Comparison of ENCODE assay signal across 25 cellular contexts in the genomic region with DNA sequence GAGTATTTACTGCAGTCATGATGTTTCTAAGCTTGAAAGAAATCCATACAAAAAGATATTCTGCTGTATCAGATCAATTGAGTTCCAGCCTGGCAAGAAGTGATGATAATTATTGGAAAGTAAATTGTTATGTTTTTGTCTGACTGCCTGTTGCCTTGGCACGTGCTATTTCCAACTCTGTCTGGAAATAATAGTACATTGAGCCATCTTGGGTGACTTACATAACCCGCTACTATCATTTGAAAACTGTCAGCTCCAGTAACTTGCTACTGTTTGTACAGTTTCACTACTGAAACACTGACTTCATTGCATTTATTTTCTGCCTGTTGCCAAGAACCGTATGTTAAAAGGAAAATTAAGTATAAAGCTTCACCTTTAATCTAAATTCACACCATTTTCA.
DNase-seq lines count a peak whose midpoint lies in the region; ATAC-seq, FAIRE-seq and TF ChIP-seq lines count a peak whose summit lies in the region.
"Had no signal": no experiment of that assay in that cellular context is flagged by ENCODE, and none has a peak within 500 bp of the region (broad histone marks: within the 10 kb centered on the region; RNA-seq: fewer than 3 reads in every experiment).

No MANE protein-coding gene starts in this region.

- no peak overlapping the region for H3K27ac ChIP-seq in effector memory CD4-positive, alpha-beta T cell (ENCODE audit: insufficient read depth, low read length, poor library complexity, severe bottlenecking)
- H3K27ac ChIP-seq in right lobe of liver (no peak overlapping the region), brain microvascular endothelial cell (no peak overlapping the region)
- H3K27ac ChIP-seq: coronary artery, esophagus muscularis mucosa, neutrophil, Peyer's patch, psoas muscle had no signal

- DNase-seq in GM12892 (ENCODE audit: insufficient read length) = no peak
- DNase-seq in fibroblast of mammary gland (ENCODE audit: low read depth) = peak; percentile 5
- peak; percentile 33 for DNase-seq in midbrain (lab: John Stamatoyannopoulos, UW)
- DNase-seq in effector memory CD4-positive, alpha-beta T cell = no peak
- DNase-seq in right lobe of liver = no peak
- DNase-seq in brain microvascular endothelial cell = no peak
- DNase-seq: activated CD8-positive, alpha-beta memory T cell treated with anti-CD3 and anti-CD28 coated beads for 24 hours; activated naive CD4-positive, alpha-beta T cell; activated T-cell treated with anti-CD3 and anti-CD28 coated beads, Interleukin-2, amount 50 U/mL, for 4 hours; CD4-positive, alpha-beta T cell; DMS 273 treated with DMSO at 0.1 percent for 48 hours; endodermal cell; IMR-90; kidney glomerular epithelial cell; NCI-H2081; Peyer's patch; psoas muscle; small intestine; stimulated activated CD4-positive, alpha-beta T cell treated with anti-CD3 and anti-CD28 coated beads, Interleukin-1b, Interleukin-23, amount 100 ng/mL, for 48 hours had no signal

- no peaks in the 10 kb centered on the region for H3K36me3 ChIP-seq in effector memory CD4-positive, alpha-beta T cell (ENCODE audit: control insufficient read depth, insufficient read depth, low read length)
- H3K36me3 ChIP-seq in right lobe of liver = no peaks in the 10 kb centered on the region
- H3K36me3 ChIP-seq in brain microvascular endothelial cell (replicated peaks) = no peaks in the 10 kb centered on the region
- H3K36me3 ChIP-seq: esophagus muscularis mucosa, neutrophil, Peyer's patch had no signal

- no peak for TF ChIP-seq POLR2A in GM12892 (IDR thresholded peaks at IDR 0.05; ENCODE audit: low read depth, low read length)
- no peak for TF ChIP-seq POLR2A in right lobe of liver (IDR thresholded peaks at IDR 0.05)

- no peak overlapping the region for H3K4me3 ChIP-seq in fibroblast of mammary gland (ENCODE audit: control insufficient read depth, low read depth, low read length)
- no peak overlapping the region for H3K4me3 ChIP-seq in effector memory CD4-positive, alpha-beta T cell (ENCODE audit: insufficient read depth, low read depth, low read length, poor library complexity, severe bottlenecking)
- no peak overlapping the region for H3K4me3 ChIP-seq in right lobe of liver
- no peak overlapping the region for H3K4me3 ChIP-seq in brain microvascular endothelial cell (ENCODE audit: low read depth, low read length)
- H3K4me3 ChIP-seq: coronary artery, esophagus muscularis mucosa, Peyer's patch, psoas muscle had no signal

- H3K4me1 ChIP-seq in effector memory CD4-positive, alpha-beta T cell (ENCODE audit: control insufficient read depth, insufficient read depth, low read length, poor library complexity, severe bottlenecking) = no peaks in the 10 kb centered on the region
- no peaks in the 10 kb centered on the region for H3K4me1 ChIP-seq in right lobe of liver
- H3K4me1 ChIP-seq: Peyer's patch, psoas muscle had no signal

- ATAC-seq in HG02678 (IDR thresholded peaks at IDR 0.05; ENCODE audit: unreplicated experiment) (peak; percentile 51), right lobe of liver (no peak), HG02981 (IDR thresholded peaks at IDR 0.05; ENCODE audit: unreplicated experiment) (no peak)
- ATAC-seq: activated T-cell treated with anti-CD3 and anti-CD28 coated beads, Interleukin-2, amount 50 U/mL, for 4 hours; psoas muscle had no signal

- in situ Hi-C loops in brain microvascular endothelial cell (cut with HindIII; ENCODE audit: low pct_ligation_motif_present, low sequenced_read_pairs) = no loop called here

- intact Hi-C loops in right lobe of liver (cut with DNase I) = no loop called here

- H3K27me3 ChIP-seq in effector memory CD4-positive, alpha-beta T cell (replicated peaks; ENCODE audit: control insufficient read depth, insufficient read depth, low read length, poor library complexity, severe bottlenecking) = no peaks in the 10 kb centered on the region
- no peaks in the 10 kb centered on the region for H3K27me3 ChIP-seq in right lobe of liver
- H3K27me3 ChIP-seq in brain microvascular endothelial cell (replicated peaks) = no peaks in the 10 kb centered on the region
- H3K27me3 ChIP-seq: esophagus muscularis mucosa, neutrophil, Peyer's patch had no signal

- FAIRE-seq in GM12892 (lab: Jason Lieb, UNC) = peak; percentile 72
- FAIRE-seq: bronchial epithelial cell, small intestine had no signal

- H3K9me3 ChIP-seq in effector memory CD4-positive, alpha-beta T cell (ENCODE audit: control insufficient read depth, low read length) = no peaks in the 10 kb centered on the region
- H3K9me3 ChIP-seq in right lobe of liver = no peaks in the 10 kb centered on the region
- H3K9me3 ChIP-seq: neutrophil, Peyer's patch, psoas muscle had no signal

- WGBS in right lobe of liver (ENCODE audit: insufficient coverage, low coverage, low lambda C conversion rate, missing lambda C conversion rate) = 69% methylated on average over 3 of the region's 3 CpGs

- no peak for TF ChIP-seq CTCF in fibroblast of mammary gland (conservative IDR thresholded peaks at IDR 0.05; ENCODE audit: control insufficient read depth, insufficient read depth, low read depth, low read length)
- no peak for TF ChIP-seq CTCF in right lobe of liver (IDR thresholded peaks at IDR 0.05)
- TF ChIP-seq CTCF in brain microvascular endothelial cell (IDR thresholded peaks at IDR 0.05; ENCODE audit: low read depth, low read length, missing control alignments) = no peak

Comparison
In these comparisons a context has a peak if more than half of its experiments do, and no peak if none do; other contexts are left out.
1. DNase-seq: peak in fibroblast of mammary gland (single experiment) and midbrain (single experiment); none in GM12892 (single experiment), effector memory CD4-positive, alpha-beta T cell (0 of 3), right lobe of liver (0 of 3) and brain microvascular endothelial cell (single experiment).